In the genomic region with DNA sequence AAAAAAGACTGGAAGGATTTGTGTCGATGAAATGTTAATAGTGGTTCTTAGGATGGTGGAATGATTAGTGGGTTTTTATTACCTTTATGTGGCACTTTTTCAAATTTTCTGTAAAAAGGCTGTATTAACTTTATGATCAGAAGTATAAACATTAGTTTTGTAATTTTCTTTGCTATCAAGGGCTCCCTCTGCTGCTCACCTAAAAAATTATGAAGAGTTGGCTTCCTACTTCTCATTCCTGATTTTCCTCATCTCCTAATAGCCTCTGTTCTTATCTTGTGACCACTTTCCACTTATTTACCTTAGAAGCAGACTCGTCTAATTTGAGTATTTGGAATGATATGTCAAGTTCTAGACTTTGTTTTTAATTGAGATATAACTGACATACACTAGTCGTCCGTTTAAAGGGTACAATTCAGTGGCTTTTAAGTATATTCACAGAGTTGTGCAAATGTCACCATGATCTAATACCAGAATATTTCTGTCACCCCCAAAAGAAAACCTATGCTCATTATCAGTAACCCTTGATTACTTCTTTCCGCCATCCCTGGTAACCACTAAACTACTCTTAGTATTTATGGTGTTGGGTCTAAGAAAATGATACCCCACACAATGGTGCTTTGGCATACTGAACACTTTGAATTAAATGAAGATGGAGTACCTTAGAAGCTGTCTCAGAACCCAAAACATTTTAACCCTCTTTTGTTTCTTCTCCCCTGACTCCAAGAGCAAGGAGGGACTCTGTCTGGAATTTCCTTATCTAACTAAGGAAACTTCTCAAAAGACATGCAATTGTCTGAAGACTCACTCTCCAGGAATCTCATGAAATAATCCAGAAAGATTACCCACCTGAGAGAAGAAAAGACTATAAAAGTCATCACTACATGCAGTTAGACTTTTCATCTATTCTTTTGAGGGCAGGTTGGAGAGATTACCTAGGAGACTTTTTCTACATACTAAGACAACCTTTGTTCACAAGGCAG, we compare ENCODE assay signal across 9 cellular contexts.
DNase-seq lines count a peak whose midpoint lies in the region; ATAC-seq and TF ChIP-seq lines count a peak whose summit lies in the region.
"Had no signal": no experiment of that assay in that cellular context is flagged by ENCODE, and none has a peak within 500 bp of the region (broad histone marks: within the 10 kb centered on the region; RNA-seq: fewer than 3 reads in every experiment).

No MANE protein-coding gene starts in this region.

- no peaks in the 10 kb centered on the region for H3K4me1 ChIP-seq in CD8-positive, alpha-beta T cell (ENCODE audit: insufficient read depth, low read length)
- no peaks in the 10 kb centered on the region for H3K4me1 ChIP-seq in naive thymus-derived CD4-positive, alpha-beta T cell (ENCODE audit: control insufficient read depth in 2 of 2, insufficient read depth in 2 of 2, low read length in 2 of 2)

- POLR2A ChIA-PET in CD8-positive, alpha-beta T cell (lab: Charles Lee): interaction anchor here (1.1 kb wide), 1 partner anchor 535 kb away, joined by 3 read pairs; no protein-coding TSS in a partner anchor
- POLR2A ChIA-PET in naive thymus-derived CD4-positive, alpha-beta T cell (lab: Charles Lee): no interaction called here

- no peak overlapping the region for H3K27ac ChIP-seq in CD8-positive, alpha-beta T cell (ENCODE audit: low read depth, low read length)
- H3K27ac ChIP-seq in naive thymus-derived CD4-positive, alpha-beta T cell (ENCODE audit: low read depth, low read length): no peak overlapping the region

- H3K4me3 ChIP-seq in CD8-positive, alpha-beta T cell (ENCODE audit: low read depth, low read length): no peak overlapping the region
- no peak overlapping the region for H3K4me3 ChIP-seq in naive thymus-derived CD4-positive, alpha-beta T cell (ENCODE audit: low read length)

- peaks cover 29% of the 10 kb centered on the region for H3K9me3 Mint-ChIP-seq in CD8-positive, alpha-beta T cell
- H3K9me3 Mint-ChIP-seq in brain: peaks cover 22 to 54% (median 44%) of the 10 kb centered on the region in 5 experiments
- H3K9me3 Mint-ChIP-seq in naive thymus-derived CD4-positive, alpha-beta T cell: peaks cover 6 to 35% (median 25%) of the 10 kb centered on the region in 11 donors

- no peaks in the 10 kb centered on the region for H3K9me3 ChIP-seq in CD8-positive, alpha-beta T cell (ENCODE audit: low read length)
- peaks cover 0 to 15% (median 0%) of the 10 kb centered on the region in 3 experiments for H3K9me3 ChIP-seq in naive thymus-derived CD4-positive, alpha-beta T cell (ENCODE audit: control insufficient read depth in 2 of 3, low read length in 3 of 3)

- no peak for ATAC-seq in CD8-positive, alpha-beta T cell
- ATAC-seq in HG02884 (IDR thresholded peaks at IDR 0.05; ENCODE audit: unreplicated experiment) (no peak), HG02938 (IDR thresholded peaks at IDR 0.05; ENCODE audit: unreplicated experiment) (no peak)
- no peak for ATAC-seq in naive thymus-derived CD4-positive, alpha-beta T cell

- H3K27me3 Mint-ChIP-seq in CD8-positive, alpha-beta T cell (ENCODE audit: low read depth): no peaks in the 10 kb centered on the region
- no peaks in the 10 kb centered on the region for H3K27me3 Mint-ChIP-seq in brain
- peaks cover 0 to 17% (median 11%) of the 10 kb centered on the region in 5 donors for H3K27me3 Mint-ChIP-seq in naive thymus-derived CD4-positive, alpha-beta T cell
- H3K27me3 Mint-ChIP-seq: memory B cell had no signal

- DNase-seq in CD8-positive, alpha-beta T cell: no peak
- DNase-seq in HT-29 (ENCODE audit: low spot score) (peak; percentile 72), midbrain (lab: John Stamatoyannopoulos, UW) (peak; percentile 37), NK-92 (lab: John Stamatoyannopoulos, UW; ENCODE audit: unreplicated experiment) (no peak)
- no peak for DNase-seq in naive thymus-derived CD4-positive, alpha-beta T cell

- H3K27ac Mint-ChIP-seq in CD8-positive, alpha-beta T cell: no peak overlapping the region
- H3K27ac Mint-ChIP-seq in brain: peak overlapping the region in 1 of 5 experiments; percentile 47
- no peak overlapping the region for H3K27ac Mint-ChIP-seq in naive thymus-derived CD4-positive, alpha-beta T cell
- H3K27ac Mint-ChIP-seq: memory B cell had no signal

- CTCF ChIA-PET in CD8-positive, alpha-beta T cell (lab: Charles Lee): interaction anchor here (0.8 to 1.4 kb wide), 2 partner anchors 553 to 556 kb away, joined by 3 to 5 read pairs; no protein-coding TSS in a partner anchor
- CTCF ChIA-PET in naive thymus-derived CD4-positive, alpha-beta T cell (lab: Charles Lee): interaction anchor here (0.6 kb wide), 1 partner anchor 57 kb away, joined by 3 read pairs; no protein-coding TSS in a partner anchor

- intact Hi-C loops in CD8-positive, alpha-beta T cell (cut with DNase I, micrococcal nuclease): loop anchor here (1.0 to 5.0 kb wide), 4 partner anchors 380 to 556 kb away; no protein-coding TSS in a partner anchor
- intact Hi-C loops in naive thymus-derived CD4-positive, alpha-beta T cell (cut with micrococcal nuclease): loop anchor here (1.0 to 5.0 kb wide), 9 partner anchors 269 to 556 kb away; a partner anchor contains a TSS

- H3K36me3 Mint-ChIP-seq in CD8-positive, alpha-beta T cell: peaks cover 5% of the 10 kb centered on the region
- peaks cover 27% of the 10 kb centered on the region for H3K36me3 Mint-ChIP-seq in brain
- peaks cover 7 to 19% (median 9%) of the 10 kb centered on the region in 5 donors for H3K36me3 Mint-ChIP-seq in naive thymus-derived CD4-positive, alpha-beta T cell

- no peaks in the 10 kb centered on the region for H3K36me3 ChIP-seq in CD8-positive, alpha-beta T cell (ENCODE audit: insufficient read depth, low read length)
- H3K36me3 ChIP-seq in naive thymus-derived CD4-positive, alpha-beta T cell (ENCODE audit: control insufficient read depth in 2 of 3, insufficient read depth in 3 of 3, low read length in 3 of 3): no peaks in the 10 kb centered on the region

- no peak overlapping the region for H3K4me3 Mint-ChIP-seq in CD8-positive, alpha-beta T cell
- H3K4me3 Mint-ChIP-seq in brain: no peak overlapping the region
- no peak overlapping the region for H3K4me3 Mint-ChIP-seq in naive thymus-derived CD4-positive, alpha-beta T cell
- H3K4me3 Mint-ChIP-seq: memory B cell had no signal

- TF ChIP-seq CTCF in CD8-positive, alpha-beta T cell (IDR thresholded peaks at IDR 0.05): peak; percentile 29
- peak; percentile 59 to 65 for TF ChIP-seq CTCF in brain (conservative IDR thresholded peaks at IDR 0.05)

- H3K27me3 ChIP-seq in CD8-positive, alpha-beta T cell (ENCODE audit: insufficient read depth, low read length): no peaks in the 10 kb centered on the region
- no peaks in the 10 kb centered on the region for H3K27me3 ChIP-seq in naive thymus-derived CD4-positive, alpha-beta T cell (ENCODE audit: control insufficient read depth in 2 of 2, insufficient read depth in 2 of 2, low read length in 2 of 2)

- H3K4me1 Mint-ChIP-seq in CD8-positive, alpha-beta T cell (ENCODE audit: low read depth): peaks cover 12% of the 10 kb centered on the region
- peaks cover 46% of the 10 kb centered on the region for H3K4me1 Mint-ChIP-seq in brain
- H3K4me1 Mint-ChIP-seq in naive thymus-derived CD4-positive, alpha-beta T cell: peaks cover 9 to 28% (median 13%) of the 10 kb centered on the region in 7 donors

Comparison
In these comparisons a context has a peak if more than half of its experiments do, and no peak if none do; other contexts are left out.
1. DNase-seq: peak in HT-29 (single experiment) and midbrain (single experiment); none in CD8-positive, alpha-beta T cell (0 of 7), NK-92 (single experiment) and naive thymus-derived CD4-positive, alpha-beta T cell (0 of 9).